In genomic region chr11:83914995-83915394, GRCh38 we compare ENCODE assay signal across 39 cellular contexts.
"Had no signal": no experiment of that assay in that cellular context is flagged by ENCODE, and none has a peak within 500 bp of the region (broad histone marks: within the 10 kb centered on the region; RNA-seq: fewer than 3 reads in every experiment).

No MANE protein-coding gene starts in this region.

- H3K27ac ChIP-seq: body of pancreas, brain microvascular endothelial cell, breast epithelium, WERI-Rb-1 had no signal

- FAIRE-seq: astrocyte had no signal

- ATAC-seq: activated CD4-positive, alpha-beta T cell treated with anti-CD3 and anti-CD28 coated beads for 36 hours; activated CD4-positive, CD25-positive, alpha-beta regulatory T cell treated with anti-CD3 and anti-CD28 coated beads, Interleukin-2, amount 50 U/mL, for 24 hours; activated CD8-positive, alpha-beta memory T cell treated with anti-CD3 and anti-CD28 coated beads, Interleukin-2, amount 10 ng/mL, durations not matched to agents 7 days and 5 days; activated CD8-positive, alpha-beta T cell treated with anti-CD3 and anti-CD28 coated beads, Interleukin-2, amount 10 ng/mL, durations not matched to agents 7 days and 5 days; activated naive CD8-positive, alpha-beta T cell treated with anti-CD3 and anti-CD28 coated beads, Interleukin-2, amount 50 U/mL, for 24 hours; body of pancreas; WTC11 had no signal

- H3K9me3 ChIP-seq: body of pancreas, breast epithelium had no signal

- H3K4me3 Mint-ChIP-seq: activated CD4-positive, alpha-beta memory T cell treated with anti-CD3 and anti-CD28 coated beads, Interleukin-2, amount 10 ng/mL, durations not matched to agents 7 days and 5 days; activated CD4-positive, alpha-beta T cell treated with anti-CD3 and anti-CD28 coated beads for 36 hours; activated CD4-positive, alpha-beta T cell treated with anti-CD3 and anti-CD28 coated beads, Interleukin-2, amount 10 ng/mL, durations not matched to agents 7 days and 5 days; activated CD8-positive, alpha-beta memory T cell treated with anti-CD3 and anti-CD28 coated beads, Interleukin-2, amount 10 ng/mL, durations not matched to agents 7 days and 5 days; activated CD8-positive, alpha-beta T cell treated with anti-CD3 and anti-CD28 coated beads, Interleukin-2, amount 10 ng/mL, durations not matched to agents 7 days and 5 days; activated naive CD4-positive, alpha-beta T cell treated with anti-CD3 and anti-CD28 coated beads, Interleukin-2, amount 10 ng/mL, durations not matched to agents 7 days and 5 days; activated naive CD4-positive, alpha-beta T cell treated with anti-CD3 and anti-CD28 coated beads, Interleukin-2, amount 50 U/mL, for 24 hours; activated naive CD8-positive, alpha-beta T cell; activated naive CD8-positive, alpha-beta T cell treated with anti-CD3 and anti-CD28 coated beads, Interleukin-2, amount 10 ng/mL, durations not matched to agents 7 days and 5 days; activated naive CD8-positive, alpha-beta T cell treated with anti-CD3 and anti-CD28 coated beads, Interleukin-2, amount 50 U/mL, for 24 hours; activated T-cell treated with anti-CD3 and anti-CD28 coated beads, Interleukin-2, amount 50 U/mL, for 24 hours; central memory CD8-positive, alpha-beta T cell; T-helper 1 cell treated with Interleukin-12 subunit alpha and Interleukin-12 subunit beta and Interleukin-4 antibody, amounts not matched to agents 30 μg/mL and 1 μg/mL, for 36 hours; T-helper 2 cell treated with Interferon-gamma antibody and Interleukin-4, amounts not matched to agents 5 μg/mL and 100 μg/mL, for 36 hours; WTC11 had no signal

- H3K27me3 ChIP-seq: body of pancreas, brain microvascular endothelial cell, breast epithelium had no signal

- H3K9me3 Mint-ChIP-seq: activated CD4-positive, alpha-beta memory T cell treated with anti-CD3 and anti-CD28 coated beads, Interleukin-2, amount 10 ng/mL, durations not matched to agents 7 days and 5 days; activated CD4-positive, alpha-beta T cell treated with anti-CD3 and anti-CD28 coated beads, Interleukin-2, amount 10 ng/mL, durations not matched to agents 7 days and 5 days; activated naive CD4-positive, alpha-beta T cell treated with anti-CD3 and anti-CD28 coated beads, Interleukin-2, amount 50 U/mL, for 24 hours; activated naive CD8-positive, alpha-beta T cell treated with anti-CD3 and anti-CD28 coated beads, Interleukin-2, amount 10 ng/mL, durations not matched to agents 7 days and 5 days; activated T-helper 2 cell treated with anti-CD3 and anti-CD28 coated beads, Interferon-gamma antibody, Interleukin-2, Interleukin-4, amounts not matched to agents 10 μg/mL and 5 μg/mL and 100 μg/mL, durations not matched to agents 14 hours and 24 hours and 36 hours; T-helper 1 cell treated with Interleukin-12 subunit alpha and Interleukin-12 subunit beta and Interleukin-4 antibody, amounts not matched to agents 30 μg/mL and 1 μg/mL, for 36 hours; T-helper 2 cell treated with Interferon-gamma antibody and Interleukin-4, amounts not matched to agents 5 μg/mL and 100 μg/mL, for 36 hours; WTC11 had no signal

- H3K27ac Mint-ChIP-seq: activated CD4-positive, alpha-beta memory T cell treated with anti-CD3 and anti-CD28 coated beads, Interleukin-2, amount 10 ng/mL, durations not matched to agents 7 days and 5 days; activated CD4-positive, alpha-beta T cell treated with anti-CD3 and anti-CD28 coated beads for 36 hours; activated CD4-positive, alpha-beta T cell treated with anti-CD3 and anti-CD28 coated beads, Interleukin-2, amount 10 ng/mL, durations not matched to agents 7 days and 5 days; activated CD8-positive, alpha-beta memory T cell treated with anti-CD3 and anti-CD28 coated beads, Interleukin-2, amount 10 ng/mL, durations not matched to agents 7 days and 5 days; activated CD8-positive, alpha-beta T cell treated with anti-CD3 and anti-CD28 coated beads, Interleukin-2, amount 10 ng/mL, durations not matched to agents 7 days and 5 days; activated naive CD4-positive, alpha-beta T cell treated with anti-CD3 and anti-CD28 coated beads, Interleukin-2, amount 10 ng/mL, durations not matched to agents 7 days and 5 days; activated naive CD4-positive, alpha-beta T cell treated with anti-CD3 and anti-CD28 coated beads, Interleukin-2, amount 50 U/mL, for 24 hours; activated naive CD8-positive, alpha-beta T cell; activated naive CD8-positive, alpha-beta T cell treated with anti-CD3 and anti-CD28 coated beads, Interleukin-2, amount 10 ng/mL, durations not matched to agents 7 days and 5 days; activated naive CD8-positive, alpha-beta T cell treated with anti-CD3 and anti-CD28 coated beads, Interleukin-2, amount 50 U/mL, for 24 hours; activated T-cell treated with anti-CD3 and anti-CD28 coated beads, Interleukin-2, amount 50 U/mL, for 24 hours; activated T-helper 2 cell treated with anti-CD3 and anti-CD28 coated beads, Interferon-gamma antibody, Interleukin-2, Interleukin-4, amounts not matched to agents 10 μg/mL and 5 μg/mL and 100 μg/mL, durations not matched to agents 14 hours and 24 hours and 36 hours; T-helper 1 cell treated with Interleukin-12 subunit alpha and Interleukin-12 subunit beta and Interleukin-4 antibody, amounts not matched to agents 30 μg/mL and 1 μg/mL, for 36 hours; T-helper 2 cell treated with Interferon-gamma antibody and Interleukin-4, amounts not matched to agents 5 μg/mL and 100 μg/mL, for 36 hours; WTC11 had no signal

- H3K27me3 Mint-ChIP-seq: activated CD4-positive, alpha-beta memory T cell treated with anti-CD3 and anti-CD28 coated beads, Interleukin-2, amount 10 ng/mL, durations not matched to agents 7 days and 5 days; activated CD4-positive, alpha-beta T cell treated with anti-CD3 and anti-CD28 coated beads for 36 hours; activated CD4-positive, alpha-beta T cell treated with anti-CD3 and anti-CD28 coated beads, Interleukin-2, amount 10 ng/mL, durations not matched to agents 7 days and 5 days; activated CD8-positive, alpha-beta memory T cell treated with anti-CD3 and anti-CD28 coated beads, Interleukin-2, amount 10 ng/mL, durations not matched to agents 7 days and 5 days; activated naive CD4-positive, alpha-beta T cell treated with anti-CD3 and anti-CD28 coated beads, Interleukin-2, amount 10 ng/mL, durations not matched to agents 7 days and 5 days; activated naive CD4-positive, alpha-beta T cell treated with anti-CD3 and anti-CD28 coated beads, Interleukin-2, amount 50 U/mL, for 24 hours; activated naive CD8-positive, alpha-beta T cell; activated naive CD8-positive, alpha-beta T cell treated with anti-CD3 and anti-CD28 coated beads, Interleukin-2, amount 10 ng/mL, durations not matched to agents 7 days and 5 days; activated naive CD8-positive, alpha-beta T cell treated with anti-CD3 and anti-CD28 coated beads, Interleukin-2, amount 50 U/mL, for 24 hours; activated T-cell treated with anti-CD3 and anti-CD28 coated beads, Interleukin-2, amount 50 U/mL, for 24 hours; central memory CD8-positive, alpha-beta T cell had no signal

- H3K4me1 ChIP-seq: body of pancreas, breast epithelium had no signal

- DNase-seq: activated CD4-positive, alpha-beta memory T cell treated with anti-CD3 and anti-CD28 coated beads, Interleukin-2, amount 10 ng/mL, durations not matched to agents 7 days and 5 days; activated CD4-positive, alpha-beta T cell treated with anti-CD3 and anti-CD28 coated beads for 1 hour; activated CD4-positive, alpha-beta T cell treated with anti-CD3 and anti-CD28 coated beads for 36 hours; activated CD4-positive, alpha-beta T cell treated with anti-CD3 and anti-CD28 coated beads for 48 hours; activated CD4-positive, alpha-beta T cell treated with anti-CD3 and anti-CD28 coated beads, Interleukin-2, amount 10 ng/mL, durations not matched to agents 7 days and 5 days; activated CD4-positive, alpha-beta T cell treated with anti-CD3 and anti-CD28 coated beads, Interleukin-2, amount 50 U/mL, for 48 hours; activated CD4-positive, CD25-positive, alpha-beta regulatory T cell; activated CD8-positive, alpha-beta memory T cell treated with anti-CD3 and anti-CD28 coated beads for 24 hours; activated CD8-positive, alpha-beta memory T cell treated with anti-CD3 and anti-CD28 coated beads, Interleukin-2, amount 10 ng/mL, durations not matched to agents 7 days and 5 days; activated CD8-positive, alpha-beta memory T cell treated with anti-CD3 and anti-CD28 coated beads, Interleukin-2, amount 50 U/mL, for 48 hours; activated CD8-positive, alpha-beta T cell treated with anti-CD3 and anti-CD28 coated beads, Interleukin-2, amount 10 ng/mL, durations not matched to agents 7 days and 5 days; activated effector memory CD4-positive, alpha-beta T cell treated with Interleukin-2 at 50 U/mL for 16 hours; activated gamma-delta T cell; activated naive CD4-positive, alpha-beta T cell treated with anti-CD3 and anti-CD28 coated beads, Interleukin-2, amount 10 ng/mL, durations not matched to agents 7 days and 5 days; activated naive CD4-positive, alpha-beta T cell treated with Interleukin-2 at 50 U/mL for 16 hours; activated naive CD8-positive, alpha-beta T cell treated with anti-CD3 and anti-CD28 coated beads, Interleukin-2, amount 10 ng/mL, durations not matched to agents 7 days and 5 days; activated naive CD8-positive, alpha-beta T cell treated with anti-CD3 and anti-CD28 coated beads, Interleukin-2, amount 50 U/mL, for 24 hours; activated T-cell treated with anti-CD3 and anti-CD28 coated beads, Interleukin-2, amount 50 U/mL, for 24 hours; activated T-cell treated with anti-CD3 and anti-CD28 coated beads, Interleukin-2, amount 50 U/mL, for 48 hours; amygdala; aorta; body of pancreas; brain microvascular endothelial cell; caudate nucleus; cerebellar nuclear complex; T-helper 1 cell; T-helper 2 cell; T-helper 9 cell; WERI-Rb-1 had no signal

- H3K36me3 ChIP-seq: brain microvascular endothelial cell, breast epithelium, WERI-Rb-1 had no signal

- H3K36me3 Mint-ChIP-seq: activated CD8-positive, alpha-beta memory T cell treated with anti-CD3 and anti-CD28 coated beads, Interleukin-2, amount 10 ng/mL, durations not matched to agents 7 days and 5 days; activated naive CD4-positive, alpha-beta T cell treated with anti-CD3 and anti-CD28 coated beads, Interleukin-2, amount 10 ng/mL, durations not matched to agents 7 days and 5 days; activated naive CD4-positive, alpha-beta T cell treated with anti-CD3 and anti-CD28 coated beads, Interleukin-2, amount 50 U/mL, for 24 hours; activated naive CD8-positive, alpha-beta T cell; activated naive CD8-positive, alpha-beta T cell treated with anti-CD3 and anti-CD28 coated beads, Interleukin-2, amount 10 ng/mL, durations not matched to agents 7 days and 5 days; WTC11 had no signal

- H3K4me3 ChIP-seq: body of pancreas, breast epithelium had no signal

- H3K4me1 Mint-ChIP-seq: activated CD4-positive, alpha-beta memory T cell treated with anti-CD3 and anti-CD28 coated beads, Interleukin-2, amount 10 ng/mL, durations not matched to agents 7 days and 5 days; activated CD4-positive, alpha-beta T cell treated with anti-CD3 and anti-CD28 coated beads for 36 hours; activated CD4-positive, alpha-beta T cell treated with anti-CD3 and anti-CD28 coated beads, Interleukin-2, amount 10 ng/mL, durations not matched to agents 7 days and 5 days; activated CD8-positive, alpha-beta memory T cell treated with anti-CD3 and anti-CD28 coated beads, Interleukin-2, amount 10 ng/mL, durations not matched to agents 7 days and 5 days; activated naive CD4-positive, alpha-beta T cell treated with anti-CD3 and anti-CD28 coated beads, Interleukin-2, amount 10 ng/mL, durations not matched to agents 7 days and 5 days; activated naive CD4-positive, alpha-beta T cell treated with anti-CD3 and anti-CD28 coated beads, Interleukin-2, amount 50 U/mL, for 24 hours; activated naive CD8-positive, alpha-beta T cell treated with anti-CD3 and anti-CD28 coated beads, Interleukin-2, amount 10 ng/mL, durations not matched to agents 7 days and 5 days; activated naive CD8-positive, alpha-beta T cell treated with anti-CD3 and anti-CD28 coated beads, Interleukin-2, amount 50 U/mL, for 24 hours; central memory CD8-positive, alpha-beta T cell; WTC11 had no signal
